In genomic region chr4:64807821-64808220, GRCh38 we compare ENCODE assay signal across 20 cellular contexts.
DNase-seq lines count a peak whose midpoint lies in the region; FAIRE-seq and TF ChIP-seq lines count a peak whose summit lies in the region.
"Had no signal": no experiment of that assay in that cellular context is flagged by ENCODE, and none has a peak within 500 bp of the region (broad histone marks: within the 10 kb centered on the region; RNA-seq: fewer than 3 reads in every experiment).

No MANE protein-coding gene starts in this region.

- H3K4me1 ChIP-seq in astrocyte (ENCODE audit: insufficient read depth, low read length) (no peaks in the 10 kb centered on the region), endothelial cell of umbilical vein (ENCODE audit: control insufficient read depth, extremely low read depth, insufficient read depth, low read length) (no peaks in the 10 kb centered on the region), OCI-LY7 (ENCODE audit: insufficient read depth, low read length, poor library complexity, severe bottlenecking) (no peaks in the 10 kb centered on the region)
- H3K4me1 ChIP-seq: Caco-2 had no signal

- no peak overlapping the region for H3K4me2 ChIP-seq in astrocyte (ENCODE audit: low read length)
- H3K4me2 ChIP-seq in endothelial cell of umbilical vein (ENCODE audit: insufficient read depth, low read length): no peak overlapping the region
- no peak overlapping the region for H3K4me2 ChIP-seq in OCI-LY7 (ENCODE audit: low read length)

- no peak for TF ChIP-seq CTCF in astrocyte (IDR thresholded peaks at IDR 0.05; ENCODE audit: insufficient read depth, low read depth, low read length)
- TF ChIP-seq CTCF in endothelial cell of umbilical vein (IDR thresholded peaks at IDR 0.05; ENCODE audit: extremely low read depth in 1 of 2, insufficient read depth in 1 of 2, low read depth in 1 of 2, low read length in 2 of 2): no peak
- TF ChIP-seq CTCF in OCI-LY7 (conservative IDR thresholded peaks at IDR 0.05; ENCODE audit: low read length): no peak

- H3K27me3 ChIP-seq in astrocyte (ENCODE audit: insufficient read depth, low read length) (no peaks in the 10 kb centered on the region), endothelial cell of umbilical vein (ENCODE audit: control insufficient read depth in 2 of 2, insufficient read depth in 2 of 2, low read length in 2 of 2) (no peaks in the 10 kb centered on the region)

- dilution Hi-C loops in endothelial cell of umbilical vein (cut with MboI; ENCODE audit: extremely low pct_ligation_motif_present, low sequenced_read_pairs): no loop called here

- peak; percentile 31 for DNase-seq in OCI-M1 (lab: John Stamatoyannopoulos, UW)
- DNase-seq in astrocyte (ENCODE audit: low read depth): peak; percentile 33
- DNase-seq in endothelial cell of umbilical vein (ENCODE audit: low read depth, low spot score): peak; percentile 46
- DNase-seq in renal cortical epithelial cell (ENCODE audit: low read depth): peak; percentile 6
- no peak for DNase-seq in OCI-LY7 (ENCODE audit: low spot score)
- no peak for DNase-seq in stimulated activated naive CD4-positive, alpha-beta T cell (lab: John Stamatoyannopoulos, UW)
- DNase-seq in activated effector memory CD4-positive, alpha-beta T cell treated with Interleukin-2 at 50 U/mL for 16 hours: no peak
- DNase-seq: AML-193; Caco-2; CD4-positive, alpha-beta T cell; GOT3; H7; HFFc6; IMR-90 had no signal

- H3K27me3 Mint-ChIP-seq in astrocyte (ENCODE audit: low read depth, unreplicated experiment): no peaks in the 10 kb centered on the region
- H3K27me3 Mint-ChIP-seq: CD4-positive, alpha-beta T cell had no signal

- H4K20me1 ChIP-seq in astrocyte (ENCODE audit: insufficient read depth, low read length) (no peaks in the 10 kb centered on the region), endothelial cell of umbilical vein (replicated peaks; ENCODE audit: control insufficient read depth, extremely low read depth, insufficient read depth, low read length) (no peaks in the 10 kb centered on the region), OCI-LY7 (ENCODE audit: insufficient read depth, low read length) (no peaks in the 10 kb centered on the region)

- no peak for TF ChIP-seq POLR2A in endothelial cell of umbilical vein (IDR thresholded peaks at IDR 0.05; ENCODE audit: low read depth, low read length)

- FAIRE-seq in astrocyte (lab: Jason Lieb, UNC) (no peak), endothelial cell of umbilical vein (lab: Jason Lieb, UNC) (no peak)
- FAIRE-seq: A204.1, D721Med, GM12891, GM19239, HTR-8/SVneo had no signal

- no peaks in the 10 kb centered on the region for H3K9me1 ChIP-seq in endothelial cell of umbilical vein (replicated peaks; ENCODE audit: control insufficient read depth, extremely low read depth, insufficient read depth, low read length)

- CTCF ChIA-PET in endothelial cell of umbilical vein (lab: Charles Lee) (no interaction called here), OCI-LY7 (lab: Charles Lee; ENCODE audit: unreplicated experiment) (no interaction called here)

- H2AFZ ChIP-seq in astrocyte (ENCODE audit: low read depth, low read length) (no peak overlapping the region), endothelial cell of umbilical vein (ENCODE audit: low read depth, low read length) (no peak overlapping the region), OCI-LY7 (ENCODE audit: low read length) (no peak overlapping the region)

- H3K79me2 ChIP-seq in astrocyte (ENCODE audit: insufficient read depth, low read length): no peaks in the 10 kb centered on the region
- no peaks in the 10 kb centered on the region for H3K79me2 ChIP-seq in endothelial cell of umbilical vein (ENCODE audit: control insufficient read depth, insufficient read depth, low read length)
- H3K79me2 ChIP-seq in OCI-LY7 (ENCODE audit: insufficient read depth, low read depth, low read length): no peaks in the 10 kb centered on the region

- H3K9ac ChIP-seq in astrocyte (ENCODE audit: low read length): no peak overlapping the region
- no peak overlapping the region for H3K9ac ChIP-seq in endothelial cell of umbilical vein (replicated peaks; ENCODE audit: extremely low read depth, insufficient read depth, low read length)

- no peak overlapping the region for H3K27ac Mint-ChIP-seq in astrocyte (ENCODE audit: unreplicated experiment)
- H3K27ac Mint-ChIP-seq: CD4-positive, alpha-beta T cell; HFFc6 had no signal

- H3K4me1 Mint-ChIP-seq in astrocyte (ENCODE audit: low read depth, unreplicated experiment): no peaks in the 10 kb centered on the region

- POLR2A ChIA-PET in endothelial cell of umbilical vein (lab: Charles Lee) (no interaction called here), OCI-LY7 (lab: Charles Lee) (no interaction called here)

- H3K9me3 Mint-ChIP-seq in astrocyte (ENCODE audit: unreplicated experiment): peaks cover 6% of the 10 kb centered on the region

- H3K36me3 ChIP-seq in astrocyte (ENCODE audit: insufficient read depth, low read length) (no peaks in the 10 kb centered on the region), endothelial cell of umbilical vein (ENCODE audit: control insufficient read depth in 2 of 2, extremely low read depth in 1 of 2, insufficient read depth in 2 of 2, low read length in 2 of 2) (no peaks in the 10 kb centered on the region), OCI-LY7 (ENCODE audit: insufficient read depth, low read length) (no peaks in the 10 kb centered on the region)

- no peak overlapping the region for H3K27ac ChIP-seq in astrocyte (ENCODE audit: low read depth, low read length)
- no peak overlapping the region for H3K27ac ChIP-seq in endothelial cell of umbilical vein (ENCODE audit: insufficient read depth, low read depth, low read length)
- H3K27ac ChIP-seq in OCI-LY7 (ENCODE audit: low read depth, low read length, poor library complexity, severe bottlenecking): no peak overlapping the region
- H3K27ac ChIP-seq: C4-2B had no signal

- H3K9me2 ChIP-seq in OCI-LY7 (ENCODE audit: insufficient read depth, low read length): no peaks in the 10 kb centered on the region

- H3K4me3 ChIP-seq in astrocyte (ENCODE audit: insufficient read depth, low read depth, low read length) (no peak overlapping the region), endothelial cell of umbilical vein (replicated peaks in 1 of 3; ENCODE audit: insufficient read depth in 1 of 3, low read depth in 1 of 3, low read length in 3 of 3) (no peak overlapping the region), OCI-LY7 (ENCODE audit: low read depth, low read length, poor library complexity, severe bottlenecking) (no peak overlapping the region)

- BruUV-seq in endothelial cell of umbilical vein (replicated peaks; lab: Mats Ljungman, UMichigan) (no TSS peak), OCI-LY7 (replicated peaks; lab: Mats Ljungman, UMichigan) (no TSS peak)

- intact Hi-C loops in endothelial cell of umbilical vein (cut with micrococcal nuclease): no loop called here
- intact Hi-C loops in OCI-LY7 (cut with micrococcal nuclease; ENCODE audit: unreplicated experiment): no loop called here

- H3K9me3 ChIP-seq in astrocyte (ENCODE audit: insufficient read depth, low read depth, low read length) (no peaks in the 10 kb centered on the region), endothelial cell of umbilical vein (replicated peaks; ENCODE audit: control insufficient read depth, insufficient read depth, low read length) (no peaks in the 10 kb centered on the region), OCI-LY7 (ENCODE audit: low read length) (no peaks in the 10 kb centered on the region)
- H3K9me3 ChIP-seq: Caco-2 had no signal

- H3K4me3 Mint-ChIP-seq in astrocyte (ENCODE audit: unreplicated experiment): no peak overlapping the region
- H3K4me3 Mint-ChIP-seq: CD4-positive, alpha-beta T cell; HFFc6 had no signal

- no peaks in the 10 kb centered on the region for H3K36me3 Mint-ChIP-seq in astrocyte (ENCODE audit: low read depth, unreplicated experiment)

TF ChIP-seq in endothelial cell of umbilical vein, 7 proteins besides CTCF, POLR2A, EP300 and RAD21:
- no peak for TF ChIP-seq JUN (IDR thresholded peaks at IDR 0.05; ENCODE audit: borderline replicate concordance, insufficient read depth, insufficient read length, low read depth)

Comparison
In these comparisons a context has a peak if more than half of its experiments do, and no peak if none do; other contexts are left out.
1. DNase-seq: peak in OCI-M1 (single experiment), astrocyte (single experiment), endothelial cell of umbilical vein (single experiment) and renal cortical epithelial cell (single experiment); none in OCI-LY7 (single experiment), stimulated activated naive CD4-positive, alpha-beta T cell (0 of 6) and activated effector memory CD4-positive, alpha-beta T cell treated with Interleukin-2 at 50 U/mL for 16 hours (single experiment).